In the genomic region with DNA sequence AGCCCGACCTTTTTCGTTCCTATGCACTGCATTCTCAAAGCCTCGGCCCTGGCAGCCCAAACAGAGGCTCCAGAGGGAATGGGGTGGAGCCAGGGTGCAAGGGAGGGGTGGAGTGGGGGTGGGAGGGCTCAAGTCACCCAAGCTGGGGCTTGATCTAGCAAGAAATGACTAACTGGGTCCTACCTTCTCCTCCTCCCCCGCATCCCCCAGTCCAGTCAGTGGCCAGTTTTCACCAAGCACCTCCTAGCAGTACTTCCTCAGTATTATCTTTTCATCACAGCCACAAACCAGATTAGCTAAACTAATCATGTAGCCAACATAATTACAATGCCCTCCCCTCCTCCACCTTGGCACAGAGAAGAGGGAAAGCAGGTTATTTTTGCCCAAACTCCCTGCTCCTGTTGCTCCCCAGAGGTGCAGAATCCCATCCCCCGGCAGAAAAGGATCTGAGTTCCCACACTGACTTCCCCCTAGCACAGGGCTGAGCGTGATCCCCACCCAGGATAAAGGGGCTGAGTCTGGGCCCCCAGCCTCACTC, we compare ENCODE assay signal across 6 cellular contexts. TPM values are rescaled to one million over a fixed set of nuclear protein-coding genes. Genes with fewer than 3 reads are reported as not detected.
DNase-seq lines count a peak whose midpoint lies in the region; ATAC-seq, FAIRE-seq and TF ChIP-seq lines count a peak whose summit lies in the region.

No MANE protein-coding gene starts in this region.

- TF ChIP-seq CTCF in left ventricle myocardium inferior (IDR thresholded peaks at IDR 0.05; ENCODE audit: borderline replicate concordance), result no peak

- H3K27ac Mint-ChIP-seq in stimulated activated naive CD8-positive, alpha-beta T cell treated with anti-CD3 and anti-CD28 coated beads, Interleukin-15, Interleukin-2, amounts not matched to agents 100 ng/mL and 50 ng/mL, for 24 hours, result no peak overlapping the region

- no peaks in the 10 kb centered on the region for H3K27me3 ChIP-seq in left ventricle myocardium inferior (ENCODE audit: low read depth)
- H3K27me3 ChIP-seq in aorta (ENCODE audit: control insufficient read depth in 1 of 2, insufficient read depth in 2 of 2, low read length in 1 of 2), result no peaks in the 10 kb centered on the region

- peaks cover 35% of the 10 kb centered on the region for H3K4me1 Mint-ChIP-seq in stimulated activated naive CD8-positive, alpha-beta T cell treated with anti-CD3 and anti-CD28 coated beads, Interleukin-15, Interleukin-2, amounts not matched to agents 100 ng/mL and 50 ng/mL, for 24 hours (ENCODE audit: low read depth)

- no peak for DNase-seq in stimulated activated naive CD8-positive, alpha-beta T cell treated with anti-CD3 and anti-CD28 coated beads, Interleukin-15, Interleukin-2, amounts not matched to agents 100 U/mL and 50 U/mL, for 24 hours
- DNase-seq in left ventricle myocardium inferior (peak; percentile 67), aorta (no peak), NCI-H69 (lab: John Stamatoyannopoulos, UW) (no peak), frontal cortex (ENCODE audit: low spot score in 2 of 2) (no peak)

- FAIRE-seq in frontal cortex (lab: Jason Lieb, UNC), result no peak

- H3K36me3 ChIP-seq in left ventricle myocardium inferior, result no peaks in the 10 kb centered on the region
- no peaks in the 10 kb centered on the region for H3K36me3 ChIP-seq in aorta (ENCODE audit: control insufficient read depth in 1 of 2, insufficient read depth in 2 of 2, low read length in 1 of 2)

- H3K36me3 Mint-ChIP-seq in stimulated activated naive CD8-positive, alpha-beta T cell treated with anti-CD3 and anti-CD28 coated beads, Interleukin-15, Interleukin-2, amounts not matched to agents 100 ng/mL and 50 ng/mL, for 24 hours (ENCODE audit: low read depth), result no peaks in the 10 kb centered on the region

- no peak for ATAC-seq in stimulated activated naive CD8-positive, alpha-beta T cell treated with anti-CD3 and anti-CD28 coated beads, Interleukin-15, Interleukin-2, amounts not matched to agents 100 U/mL and 50 U/mL, for 24 hours
- ATAC-seq in aorta (ENCODE audit: low FRiP score), result peak; percentile 22

- H3K27ac ChIP-seq in left ventricle myocardium inferior (replicated peaks) (peak overlapping the region; percentile 97), aorta (ENCODE audit: low read depth in 1 of 2, low read length in 2 of 2) (no peak overlapping the region)

- no peaks in the 10 kb centered on the region for H3K9me3 Mint-ChIP-seq in stimulated activated naive CD8-positive, alpha-beta T cell treated with anti-CD3 and anti-CD28 coated beads, Interleukin-15, Interleukin-2, amounts not matched to agents 100 ng/mL and 50 ng/mL, for 24 hours

- H3K4me1 ChIP-seq in left ventricle myocardium inferior (peaks cover 77% of the 10 kb centered on the region), aorta (ENCODE audit: control insufficient read depth in 1 of 2, insufficient read depth in 2 of 2, low read length in 2 of 2) (peaks cover 0 to 6% of the 10 kb centered on the region in 2 donors)

- H3K4me3 ChIP-seq in left ventricle myocardium inferior (peak overlapping the region; percentile 88), aorta (ENCODE audit: low read length in 2 of 2) (no peak overlapping the region)

- 17 to 19% methylated on average over 6 of the region's 6 CpGs for WGBS in aorta, 2 donors

- peak overlapping the region; percentile 35 for H3K4me3 Mint-ChIP-seq in stimulated activated naive CD8-positive, alpha-beta T cell treated with anti-CD3 and anti-CD28 coated beads, Interleukin-15, Interleukin-2, amounts not matched to agents 100 ng/mL and 50 ng/mL, for 24 hours

- intact Hi-C loops in left ventricle myocardium inferior (cut with micrococcal nuclease) (no loop called here), aorta (cut with DNase I) (no loop called here)

- no peaks in the 10 kb centered on the region for H3K9me3 ChIP-seq in left ventricle myocardium inferior (replicated peaks)
- H3K9me3 ChIP-seq in aorta (ENCODE audit: control insufficient read depth, low read length), result no peaks in the 10 kb centered on the region

- H3K27me3 Mint-ChIP-seq in stimulated activated naive CD8-positive, alpha-beta T cell treated with anti-CD3 and anti-CD28 coated beads, Interleukin-15, Interleukin-2, amounts not matched to agents 100 ng/mL and 50 ng/mL, for 24 hours, result peaks cover 18% of the 10 kb centered on the region

RNA-seq across cellular contexts. Expression of gene JUP, which starts 2.2 kb away (rescaled TPM):
- 160 TPM for total RNA-seq in left ventricle myocardium inferior
- total RNA-seq in aorta, result 10 to 100 TPM; 35.7 to 41.0 TPM
- 10 to 100 TPM; 48.3 to 64.3 TPM for polyA plus RNA-seq in aorta
- total RNA-seq in frontal cortex, result 33.8 TPM

RNA-seq across cellular contexts. Expression of gene P3H4, which starts 27.5 kb away (rescaled TPM):
- 6.0 TPM for total RNA-seq in left ventricle myocardium inferior
- 10 to 100 TPM; 14.4 to 19.6 TPM for total RNA-seq in aorta
- 10 to 100 TPM; 10.5 to 15.1 TPM for polyA plus RNA-seq in aorta
- 10.2 TPM for total RNA-seq in frontal cortex

RNA-seq across cellular contexts. Expression of gene FKBP10, which starts 28.5 kb away (rescaled TPM):
- 10.4 TPM for total RNA-seq in left ventricle myocardium inferior
- 100 to 1,000 TPM; 140 to 172 TPM for total RNA-seq in aorta
- 100 to 1,000 TPM in 1 of 2 donors, 10 to 100 TPM in 1; 70.5 to 260 TPM for polyA plus RNA-seq in aorta
- 9.0 TPM for total RNA-seq in frontal cortex

RNA-seq across cellular contexts. Expression of gene HAP1, which starts 49.8 kb away (rescaled TPM):
- total RNA-seq in left ventricle myocardium inferior, result 0.14 TPM
- total RNA-seq in aorta, result under 1 TPM in 1 of 2 donors, not detected in 1; 0.06 TPM
- not detected for polyA plus RNA-seq in aorta
- under 0.01 TPM for total RNA-seq in frontal cortex

RNA-seq across cellular contexts. Expression of gene NT5C3B, which starts 51.8 kb away (rescaled TPM):
- total RNA-seq in left ventricle myocardium inferior, result 18.3 TPM
- 10 to 100 TPM; 43.5 to 64.3 TPM for total RNA-seq in aorta
- 100 to 1,000 TPM; 100 to 155 TPM for polyA plus RNA-seq in aorta
- 131 TPM for total RNA-seq in frontal cortex

Comparison
In these comparisons a context has a peak if more than half of its experiments do, and no peak if none do; other contexts are left out.
1. RNA of gene FKBP10, which starts 28.5 kb away (total RNA-seq): 140 to 172 TPM in aorta; 10.4 TPM in left ventricle myocardium inferior (single experiment) and 9.0 TPM in frontal cortex (single experiment); every median in the first group is over 10 times any median in the second.